Comparison of ENCODE assay signal across 18 cellular contexts in genomic region chr19:38195237-38195636, GRCh38. TPM values are rescaled to one million over a fixed set of nuclear protein-coding genes. Genes with fewer than 3 reads are reported as not detected.
"Had no signal": no experiment of that assay in that cellular context is flagged by ENCODE, and none has a peak within 500 bp of the region (broad histone marks: within the 10 kb centered on the region; RNA-seq: fewer than 3 reads in every experiment).

No MANE protein-coding gene starts in this region.

- H3K4me3 Mint-ChIP-seq: dendritic cell treated with granulocyte-macrophage colony-stimulating factor and Interleukin-4, amounts not matched to agents 40 ng/mL and 50 ng/mL, for 4 days; effector memory CD8-positive, alpha-beta T cell; natural killer cell treated with Interleukin-12 subunit alpha and Interleukin-12 subunit beta and Interleukin-15 and Interleukin-18, amount 100 ng/mL, for 72 hours had no signal

- H3K27me3 Mint-ChIP-seq: dendritic cell treated with granulocyte-macrophage colony-stimulating factor and Interleukin-4, amounts not matched to agents 40 ng/mL and 50 ng/mL, for 4 days; effector memory CD8-positive, alpha-beta T cell; natural killer cell treated with Interleukin-12 subunit alpha and Interleukin-12 subunit beta and Interleukin-15 and Interleukin-18, amount 100 ng/mL, for 72 hours had no signal

- H3K36me3 Mint-ChIP-seq: natural killer cell treated with Interleukin-12 subunit alpha and Interleukin-12 subunit beta and Interleukin-15 and Interleukin-18, amount 100 ng/mL, for 72 hours had no signal

- DNase-seq: effector memory CD8-positive, alpha-beta T cell; erythroblast; foreskin keratinocyte; left colon; left ventricle myocardium superior; mesenchymal stem cell; midbrain; posterior cingulate gyrus; sigmoid colon; stimulated activated CD4-positive, alpha-beta T cell treated with anti-CD3 and anti-CD28 coated beads, Interleukin-2, amount 100 ng/mL, for 24 hours; stimulated activated CD4-positive, alpha-beta T cell treated with anti-CD3 and anti-CD28 coated beads, Interleukin-4, amount 100 ng/mL, for 4 hours; stimulated activated naive CD4-positive, alpha-beta T cell; tibial artery; upper lobe of right lung had no signal

- H3K27ac Mint-ChIP-seq: effector memory CD8-positive, alpha-beta T cell; natural killer cell treated with Interleukin-12 subunit alpha and Interleukin-12 subunit beta and Interleukin-15 and Interleukin-18, amount 100 ng/mL, for 72 hours had no signal

- ATAC-seq: effector memory CD8-positive, alpha-beta T cell; foreskin keratinocyte; left colon; left ventricle myocardium superior; natural killer cell treated with Interleukin-12 subunit alpha and Interleukin-12 subunit beta and Interleukin-15 and Interleukin-18, amount 100 ng/mL, for 72 hours; upper lobe of right lung had no signal

- H3K9me3 Mint-ChIP-seq: natural killer cell treated with Interleukin-12 subunit alpha and Interleukin-12 subunit beta and Interleukin-15 and Interleukin-18, amount 100 ng/mL, for 72 hours had no signal

RNA-seq across cellular contexts. Expression of gene DPF1, which starts 28.8 kb away (rescaled TPM):
- total RNA-seq: left colon, right atrium auricular region, sigmoid colon, upper lobe of right lung, vagina had no signal
